ENCODE assay signal across 8 cellular contexts in genomic region chr10:122267849-122268737, GRCh38. TPM values are rescaled to one million over a fixed set of nuclear protein-coding genes. Genes with fewer than 3 reads are reported as not detected.
DNase-seq lines count a peak whose midpoint lies in the region; ATAC-seq and TF ChIP-seq lines count a peak whose summit lies in the region.

No MANE protein-coding gene starts in this region.

- peak; percentile 23 for DNase-seq in NCI-H2171 treated with DMSO at 0.1 percent for 48 hours (lab: John Stamatoyannopoulos, UW)
- DNase-seq in NCI-H2171 (lab: John Stamatoyannopoulos, UW), result no peak
- DNase-seq in NCI-H345 (lab: John Stamatoyannopoulos, UW), result peak; percentile 23
- DNase-seq in activated T-cell treated with anti-CD3 and anti-CD28 coated beads, Interleukin-2, amount 50 U/mL, for 1 hour, result peak; percentile 50
- peak in 1 of 2 donors; percentile 64 for DNase-seq in foreskin fibroblast
- DNase-seq in osteocyte (ENCODE audit: extremely low spot score, unreplicated experiment), result no peak

- H3K4me3 ChIP-seq in foreskin fibroblast (ENCODE audit: low read depth in 1 of 2, low read length in 2 of 2), result no peak overlapping the region

- H3K9me3 Mint-ChIP-seq in osteocyte (ENCODE audit: unreplicated experiment), result peaks cover 7% of the 10 kb centered on the region

- no peak overlapping the region for H3K4me3 Mint-ChIP-seq in osteocyte (ENCODE audit: unreplicated experiment)

- H3K36me3 Mint-ChIP-seq in osteocyte (ENCODE audit: unreplicated experiment), result peaks cover 21% of the 10 kb centered on the region

- TF ChIP-seq CTCF in foreskin fibroblast (IDR thresholded peaks at IDR 0.05; ENCODE audit: low read depth, low read length) (peak; percentile 97), osteocyte (IDR thresholded peaks at IDR 0.05) (peak; percentile 92)

- peaks cover 34% of the 10 kb centered on the region for H3K4me1 Mint-ChIP-seq in osteocyte (ENCODE audit: unreplicated experiment)

- ATAC-seq in HG02642 (IDR thresholded peaks at IDR 0.05; ENCODE audit: poor library complexity, unreplicated experiment) (peak; percentile 68), GM18870 (IDR thresholded peaks at IDR 0.05; ENCODE audit: unreplicated experiment) (no peak)

- H3K27ac Mint-ChIP-seq in osteocyte (ENCODE audit: unreplicated experiment), result peak overlapping the region; percentile 24

- H3K27me3 Mint-ChIP-seq in osteocyte (ENCODE audit: unreplicated experiment), result no peaks in the 10 kb centered on the region

RNA-seq across cellular contexts. Expression of gene BTBD16, which starts 3.0 kb away (rescaled TPM):
- total RNA-seq in osteocyte, result not detected in 2 replicates

Comparison
In these comparisons a context has a peak if more than half of its experiments do, and no peak if none do; other contexts are left out.
1. DNase-seq: peak in NCI-H2171 treated with DMSO at 0.1 percent for 48 hours (single experiment), NCI-H345 (single experiment) and activated T-cell treated with anti-CD3 and anti-CD28 coated beads, Interleukin-2, amount 50 U/mL, for 1 hour (single experiment); none in NCI-H2171 (single experiment) and osteocyte (single experiment).